8 cellular contexts compared by ENCODE assay signal in the genomic region with DNA sequence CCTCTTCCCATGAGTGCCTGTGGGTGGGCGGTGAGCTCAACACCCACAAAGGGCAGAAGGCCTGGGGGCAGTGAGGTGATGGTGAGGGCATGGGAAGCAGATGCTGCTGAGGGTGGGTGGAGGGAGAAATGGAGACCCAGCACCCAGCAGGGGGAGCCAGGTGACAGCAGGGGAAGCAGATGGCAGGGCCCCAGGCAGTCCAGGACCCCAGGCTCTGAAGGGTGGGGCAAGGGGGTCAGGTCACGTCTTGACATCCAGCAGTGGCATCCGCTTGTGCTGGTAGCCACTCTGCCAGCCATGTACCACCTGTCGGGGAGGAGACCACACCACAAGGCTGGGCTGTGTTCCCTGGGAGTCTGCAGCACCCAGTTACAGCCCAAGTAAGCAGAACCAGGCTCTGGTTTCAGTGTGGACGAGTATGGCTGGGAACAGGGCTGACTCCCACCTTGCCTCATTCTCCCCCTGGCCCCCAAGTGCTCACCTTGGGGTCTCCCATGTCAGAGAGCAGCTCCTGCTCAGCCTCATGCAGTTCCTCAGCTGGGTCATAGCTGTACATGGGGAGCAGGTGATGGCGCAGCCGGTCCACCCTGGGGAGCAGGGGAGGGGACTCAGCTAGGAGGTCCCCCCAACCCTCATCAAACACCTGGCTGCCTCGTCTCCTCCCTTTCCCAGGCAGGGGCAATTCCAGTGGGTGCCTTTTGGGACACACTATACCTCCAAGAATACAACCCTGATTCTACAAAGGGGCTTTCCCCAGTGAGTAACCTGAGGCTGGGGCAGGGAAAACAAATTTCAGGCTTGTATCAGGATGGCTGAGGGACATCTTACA.
A peak's percentile ranks its signal among the peaks of the same experiment; 100 is the strongest.
DNase-seq lines count a peak whose midpoint lies in the region; ATAC-seq and TF ChIP-seq lines count a peak whose summit lies in the region.

No MANE protein-coding gene starts in this region.

- ATAC-seq in GM21825 (IDR thresholded peaks at IDR 0.05; ENCODE audit: unreplicated experiment) (no peak), GM21619 (IDR thresholded peaks at IDR 0.05; ENCODE audit: unreplicated experiment) (no peak)

- peak; percentile 53 for TF ChIP-seq CTCF in fibroblast of pulmonary artery (IDR thresholded peaks at IDR 0.05; ENCODE audit: low read length, missing control alignments)

- peak; percentile 58 for DNase-seq in stimulated activated CD4-positive, alpha-beta T cell treated with anti-CD3 and anti-CD28 coated beads, Interleukin-12 subunit alpha, Interleukin-12 subunit beta, amount 100 ng/mL, for 4 hours
- DNase-seq in stimulated activated CD4-positive, alpha-beta T cell treated with anti-CD3 and anti-CD28 coated beads, Interleukin-2, amount 100 ng/mL, for 48 hours = no peak
- DNase-seq in NCI-H226 (peak; percentile 55), fibroblast of pulmonary artery (ENCODE audit: low read depth) (no peak)
- DNase-seq in activated CD8-positive, alpha-beta memory T cell treated with anti-CD3 and anti-CD28 coated beads, Interleukin-2, amount 50 U/mL, for 4 hours = peak; percentile 60
- peak; percentile 59 for DNase-seq in stimulated activated CD4-positive, alpha-beta T cell treated with anti-CD3 and anti-CD28 coated beads, Interleukin-4, amount 100 ng/mL, for 4 hours

- no peak overlapping the region for H3K4me3 ChIP-seq in fibroblast of pulmonary artery (replicated peaks; ENCODE audit: low read depth, low read length)

Comparison
In these comparisons a context has a peak if more than half of its experiments do, and no peak if none do; other contexts are left out.
1. DNase-seq: peak in stimulated activated CD4-positive, alpha-beta T cell treated with anti-CD3 and anti-CD28 coated beads, Interleukin-12 subunit alpha, Interleukin-12 subunit beta, amount 100 ng/mL, for 4 hours (single experiment), NCI-H226 (single experiment), activated CD8-positive, alpha-beta memory T cell treated with anti-CD3 and anti-CD28 coated beads, Interleukin-2, amount 50 U/mL, for 4 hours (single experiment) and stimulated activated CD4-positive, alpha-beta T cell treated with anti-CD3 and anti-CD28 coated beads, Interleukin-4, amount 100 ng/mL, for 4 hours (2 of 2); none in stimulated activated CD4-positive, alpha-beta T cell treated with anti-CD3 and anti-CD28 coated beads, Interleukin-2, amount 100 ng/mL, for 48 hours (0 of 2) and fibroblast of pulmonary artery (single experiment).